8 cellular contexts compared by ENCODE assay signal in the genomic region with DNA sequence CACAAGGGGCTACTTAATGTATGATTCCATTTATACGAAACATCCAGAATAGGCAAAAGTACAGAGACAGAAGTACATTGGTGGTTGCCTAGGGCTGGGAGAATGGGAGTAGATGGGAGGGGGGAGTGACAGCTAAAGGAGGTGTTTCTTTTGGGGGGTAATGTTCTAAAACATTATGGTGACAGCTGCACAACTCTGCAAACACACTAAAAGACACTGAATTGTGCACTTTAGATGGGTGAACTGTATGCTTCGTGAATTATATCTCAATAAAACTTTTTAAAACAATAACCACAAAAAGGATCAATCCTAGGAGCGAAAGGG. TPM values are rescaled to one million over a fixed set of nuclear protein-coding genes. Genes with fewer than 3 reads are reported as not detected.
DNase-seq lines count a peak whose midpoint lies in the region; ATAC-seq and TF ChIP-seq lines count a peak whose summit lies in the region.

No MANE protein-coding gene starts in this region.

- H3K27ac ChIP-seq in BLaER1: peak overlapping the region; percentile 64

- no peaks in the 10 kb centered on the region for H3K36me3 Mint-ChIP-seq in effector memory CD8-positive, alpha-beta T cell (ENCODE audit: insufficient read depth)
- no peaks in the 10 kb centered on the region for H3K36me3 Mint-ChIP-seq in neural crest cell (ENCODE audit: low read depth)

- H3K4me3 ChIP-seq in BLaER1 (peak overlapping the region; percentile 72), NB4 (ENCODE audit: low read depth, low read length) (peak overlapping the region; percentile 19)

- H3K4me1 ChIP-seq in BLaER1: peaks cover 28% of the 10 kb centered on the region

- H3K27ac Mint-ChIP-seq in effector memory CD8-positive, alpha-beta T cell: peak overlapping the region; percentile 47 to 75
- H3K27ac Mint-ChIP-seq in neural crest cell (ENCODE audit: unreplicated experiment): peak overlapping the region; percentile 15

- no peak for TF ChIP-seq POLR2A in NB4 (IDR thresholded peaks at IDR 0.05; ENCODE audit: extremely low read depth, insufficient read length)
- TF ChIP-seq POLR2A in erythroblast (IDR thresholded peaks at IDR 0.05; ENCODE audit: low read length): no peak

- no peak for DNase-seq in NB4 (ENCODE audit: low read depth)
- no peak for DNase-seq in effector memory CD8-positive, alpha-beta T cell
- no peak for DNase-seq in neural crest cell (ENCODE audit: low read depth, low spot score)
- DNase-seq in amygdala (lab: John Stamatoyannopoulos, UW): no peak
- no peak for DNase-seq in erythroblast (lab: John Stamatoyannopoulos, UW)

- H3K9ac ChIP-seq in BLaER1: peak overlapping the region; percentile 72

- peaks cover 4 to 12% of the 10 kb centered on the region in 2 donors for H3K4me1 Mint-ChIP-seq in effector memory CD8-positive, alpha-beta T cell (ENCODE audit: low read depth in 2 of 2)
- peaks cover 36% of the 10 kb centered on the region for H3K4me1 Mint-ChIP-seq in neural crest cell

- peak overlapping the region; percentile 96 for H3K4me2 ChIP-seq in BLaER1

- H3K4me3 Mint-ChIP-seq in effector memory CD8-positive, alpha-beta T cell: peak overlapping the region; percentile 78
- peak overlapping the region; percentile 83 for H3K4me3 Mint-ChIP-seq in neural crest cell

- H3K27me3 Mint-ChIP-seq in effector memory CD8-positive, alpha-beta T cell: peaks cover 30 to 34% of the 10 kb centered on the region in 2 donors
- H3K27me3 Mint-ChIP-seq in neural crest cell (ENCODE audit: low read depth): peaks cover 40% of the 10 kb centered on the region

- no peaks in the 10 kb centered on the region for H4K20me1 ChIP-seq in BLaER1

- no peaks in the 10 kb centered on the region for H3K36me3 ChIP-seq in BLaER1

- TF ChIP-seq CTCF in NB4 (IDR thresholded peaks at IDR 0.05; ENCODE audit: low read depth, low read length) (no peak), neural crest cell (conservative IDR thresholded peaks at IDR 0.05) (no peak)

- ATAC-seq in effector memory CD8-positive, alpha-beta T cell (replicated peaks): no peak
- ATAC-seq in HG03432 (IDR thresholded peaks at IDR 0.05; ENCODE audit: unreplicated experiment) (no peak), HG03442 (IDR thresholded peaks at IDR 0.05; ENCODE audit: unreplicated experiment) (no peak)

- no peaks in the 10 kb centered on the region for H3K27me3 ChIP-seq in BLaER1

- H3K9me3 ChIP-seq in BLaER1: no peaks in the 10 kb centered on the region

- no peaks in the 10 kb centered on the region for H3K9me3 Mint-ChIP-seq in effector memory CD8-positive, alpha-beta T cell
- H3K9me3 Mint-ChIP-seq in neural crest cell: no peaks in the 10 kb centered on the region

RNA-seq across cellular contexts. Expression of gene LYRM9, which starts 0.7 kb away (rescaled TPM):
- 4.3 and 6.5 TPM in 2 replicates for total RNA-seq in neural crest cell
